8 cellular contexts compared by ENCODE assay signal in genomic region chr19:10718205-10719196, GRCh38. TPM values are rescaled to one million over a fixed set of nuclear protein-coding genes. Genes with fewer than 3 reads are reported as not detected.
A peak's percentile ranks its signal among the peaks of the same experiment; 100 is the strongest.
DNase-seq lines count a peak whose midpoint lies in the region; ATAC-seq lines count a peak whose summit lies in the region.

No MANE protein-coding gene starts in this region.

- peak overlapping the region; percentile 67 for H2BK5ac ChIP-seq in mesendoderm (ENCODE audit: low read length)

- peak; percentile 9 for ATAC-seq in GM19467 (IDR thresholded peaks at IDR 0.05; ENCODE audit: unreplicated experiment)

- H4K8ac ChIP-seq in mesendoderm (ENCODE audit: low read depth, low read length) = no peak overlapping the region

- H3K4ac ChIP-seq in mesendoderm (ENCODE audit: low read depth, low read length) = peak overlapping the region; percentile 91

- H3K9ac ChIP-seq in mesendoderm (ENCODE audit: low read length) = peak overlapping the region; percentile 99

- peak overlapping the region; percentile 62 for H3K27ac ChIP-seq in mesendoderm (ENCODE audit: low read depth, low read length)

- H3K4me1 ChIP-seq in mesendoderm (ENCODE audit: control insufficient read depth, low read depth, low read length) = peaks cover 3% of the 10 kb centered on the region

- DNase-seq in CD1c-positive myeloid dendritic cell (ENCODE audit: extremely low spot score) (peak; percentile 55), mesendoderm (peak; percentile 32), DMS114 treated with DMSO at 0.1 percent for 48 hours (lab: John Stamatoyannopoulos, UW; ENCODE audit: unreplicated experiment) (no peak)
- DNase-seq in Jurkat, Clone E6-1 (ENCODE audit: low read depth, low spot score) = no peak
- DNase-seq in activated CD4-positive, alpha-beta T cell treated with anti-CD3 and anti-CD28 coated beads, Interleukin-2, amount 50 U/mL, for 1 hour = peak; percentile 47
- DNase-seq in effector CD8-positive, alpha-beta T cell (lab: John Stamatoyannopoulos, UW) = peak; percentile 28
- peak in 4 of 6 experiments; percentile 44 to 80 (median 54) for DNase-seq in stimulated activated naive CD4-positive, alpha-beta T cell (lab: John Stamatoyannopoulos, UW)

- H3K23ac ChIP-seq in mesendoderm (ENCODE audit: low read length) = peak overlapping the region; percentile 94

- peaks cover 17% of the 10 kb centered on the region for H3K79me1 ChIP-seq in mesendoderm (ENCODE audit: low read length)

- no peak overlapping the region for H2BK120ac ChIP-seq in mesendoderm (ENCODE audit: low read depth, low read length)

- no peaks in the 10 kb centered on the region for H3K36me3 ChIP-seq in mesendoderm (ENCODE audit: control insufficient read depth, insufficient read depth, low read length)

- peak overlapping the region; percentile 56 for H3K4me2 ChIP-seq in mesendoderm (ENCODE audit: low read length)

- no peak overlapping the region for H2AK5ac ChIP-seq in mesendoderm (ENCODE audit: low read length)

- H3K79me2 ChIP-seq in mesendoderm (ENCODE audit: control insufficient read depth, insufficient read depth, low read length) = peaks cover 46% of the 10 kb centered on the region

- no peak overlapping the region for H4K5ac ChIP-seq in mesendoderm (ENCODE audit: low read length)

- peak overlapping the region; percentile 92 for H3K4me3 ChIP-seq in Jurkat, Clone E6-1 (ENCODE audit: low read length)
- H3K4me3 ChIP-seq in mesendoderm (ENCODE audit: low read length) = peak overlapping the region; percentile 97

- H3K56ac ChIP-seq in mesendoderm (ENCODE audit: low read length) = peak overlapping the region; percentile 99

- peak overlapping the region; percentile 83 for H3K18ac ChIP-seq in mesendoderm (ENCODE audit: low read length)

- no peak overlapping the region for H2BK15ac ChIP-seq in mesendoderm (replicated peaks; ENCODE audit: low read depth)

- no CpG with 5 or more reads among the region's 70 CpGs for WGBS in mesendoderm (ENCODE audit: extremely low coverage, insufficient coverage, low lambda C conversion rate)

- H3K27me3 ChIP-seq in mesendoderm (ENCODE audit: insufficient read depth, low read length, poor library complexity) = no peaks in the 10 kb centered on the region

RNA-seq across cellular contexts. Expression of gene DNM2, which starts 0.6 kb away (rescaled TPM):
- 143 TPM for polyA plus RNA-seq in Jurkat, Clone E6-1 (2012; ENCODE audit: insufficient read depth, insufficient read length)
- 61.4 TPM for polyA plus RNA-seq in mesendoderm (2013, experiment 1 of 2)
- 60.6 TPM for polyA plus RNA-seq in mesendoderm (2013, experiment 2 of 2)

RNA-seq across cellular contexts. Expression of gene QTRT1, which starts 17.3 kb away (rescaled TPM):
- 58.6 TPM for polyA plus RNA-seq in Jurkat, Clone E6-1 (2012; ENCODE audit: insufficient read depth, insufficient read length)
- polyA plus RNA-seq in mesendoderm (2013, experiment 1 of 2) = 29.5 TPM
- polyA plus RNA-seq in mesendoderm (2013, experiment 2 of 2) = 28.5 TPM

Comparison
In these comparisons a context has a peak if more than half of its experiments do, and no peak if none do; other contexts are left out.
1. DNase-seq: peak in CD1c-positive myeloid dendritic cell (single experiment), activated CD4-positive, alpha-beta T cell treated with anti-CD3 and anti-CD28 coated beads, Interleukin-2, amount 50 U/mL, for 1 hour (single experiment), effector CD8-positive, alpha-beta T cell (single experiment), mesendoderm (single experiment) and stimulated activated naive CD4-positive, alpha-beta T cell (4 of 6); none in Jurkat, Clone E6-1 (single experiment) and DMS114 treated with DMSO at 0.1 percent for 48 hours (single experiment).